ENCODE assay signal across 16 cellular contexts in the genomic region with DNA sequence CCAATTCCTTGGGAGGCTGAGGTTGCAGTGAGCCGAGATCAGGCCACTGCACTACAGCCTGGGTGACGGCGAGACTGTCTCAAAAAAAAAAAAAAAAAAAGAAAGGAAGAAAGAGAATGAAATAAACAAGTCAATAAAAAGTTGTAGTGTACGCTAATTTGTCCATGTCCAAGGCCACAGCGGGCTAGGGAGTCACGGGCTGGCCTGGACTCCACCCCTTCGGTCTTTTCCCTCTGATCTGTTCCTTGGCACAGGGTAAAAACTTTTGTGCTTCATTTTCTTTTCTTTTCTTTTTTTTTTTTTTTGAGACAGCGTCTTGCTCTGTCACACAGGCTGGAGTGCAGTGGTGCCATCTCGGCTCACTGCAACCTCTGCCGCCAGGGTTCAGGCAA. TPM values are rescaled to one million over a fixed set of nuclear protein-coding genes. Genes with fewer than 3 reads are reported as not detected.
DNase-seq lines count a peak whose midpoint lies in the region; ATAC-seq and TF ChIP-seq lines count a peak whose summit lies in the region.
"Had no signal": no experiment of that assay in that cellular context is flagged by ENCODE, and none has a peak within 500 bp of the region (broad histone marks: within the 10 kb centered on the region; RNA-seq: fewer than 3 reads in every experiment).

No MANE protein-coding gene starts in this region.

- peaks cover 24% of the 10 kb centered on the region for H3K4me1 Mint-ChIP-seq in CD8-positive, alpha-beta T cell (ENCODE audit: low read depth)
- H3K4me1 Mint-ChIP-seq in nephron progenitor cell = peaks cover 5% of the 10 kb centered on the region

- H3K27me3 ChIP-seq in CD8-positive, alpha-beta T cell (ENCODE audit: insufficient read depth, low read length) = no peaks in the 10 kb centered on the region
- no peaks in the 10 kb centered on the region for H3K27me3 ChIP-seq in body of pancreas
- no peaks in the 10 kb centered on the region for H3K27me3 ChIP-seq in testis
- H3K27me3 ChIP-seq: foreskin keratinocyte had no signal

- peak overlapping the region; percentile 37 for H3K27ac Mint-ChIP-seq in CD8-positive, alpha-beta T cell
- peak overlapping the region; percentile 64 for H3K27ac Mint-ChIP-seq in nephron progenitor cell

- no peak for DNase-seq in CD8-positive, alpha-beta T cell
- DNase-seq in body of pancreas = peak in 2 of 4 donors; percentile 38 to 48
- no peak for DNase-seq in nephron progenitor cell
- DNase-seq in testis = peak; percentile 78
- no peak for DNase-seq in DMS79 (lab: John Stamatoyannopoulos, UW)
- no peak for DNase-seq in pons (ENCODE audit: low spot score)
- DNase-seq: activated gamma-delta T cell, foreskin keratinocyte had no signal

- intact Hi-C loops in CD8-positive, alpha-beta T cell (cut with DNase I, micrococcal nuclease) = no loop called here
- intact Hi-C loops in body of pancreas (cut with DNase I) = loop anchor here (5.0 kb wide), 1 partner anchor 48 kb away; no protein-coding TSS in a partner anchor
- intact Hi-C loops in testis (cut with DNase I; ENCODE audit: low total_unique reads) = loop anchor here (10.0 kb wide), 1 partner anchor 46 kb away; no protein-coding TSS in a partner anchor

- ATAC-seq in CD8-positive, alpha-beta T cell = peak; percentile 7
- ATAC-seq in body of pancreas (peak; percentile 48), GM18505 (IDR thresholded peaks at IDR 0.05; ENCODE audit: unreplicated experiment) (no peak)

- H3K27me3 Mint-ChIP-seq in CD8-positive, alpha-beta T cell (ENCODE audit: low read depth) = no peaks in the 10 kb centered on the region
- no peaks in the 10 kb centered on the region for H3K27me3 Mint-ChIP-seq in nephron progenitor cell (ENCODE audit: low read depth, poor library complexity)
- H3K27me3 Mint-ChIP-seq: naive thymus-derived CD8-positive, alpha-beta T cell; T-cell had no signal

- peaks cover 11% of the 10 kb centered on the region for H3K4me1 ChIP-seq in CD8-positive, alpha-beta T cell (ENCODE audit: insufficient read depth, low read length)
- H3K4me1 ChIP-seq in body of pancreas (peaks cover 15% of the 10 kb centered on the region), testis (peaks cover 25% of the 10 kb centered on the region)
- H3K4me1 ChIP-seq: foreskin keratinocyte had no signal

- POLR2A ChIA-PET in CD8-positive, alpha-beta T cell (lab: Charles Lee) = interaction anchor here (0.7 to 4.0 kb wide), 4 partner anchors 9 to 23 kb away, joined by 3 to 17 read pairs (median 5); no protein-coding TSS in a partner anchor

- H3K9me3 Mint-ChIP-seq in CD8-positive, alpha-beta T cell = no peaks in the 10 kb centered on the region
- H3K9me3 Mint-ChIP-seq in nephron progenitor cell = no peaks in the 10 kb centered on the region
- H3K9me3 Mint-ChIP-seq: naive thymus-derived CD8-positive, alpha-beta T cell; T-cell had no signal

- TF ChIP-seq POLR2A in body of pancreas (IDR thresholded peaks at IDR 0.05) (no peak), testis (IDR thresholded peaks at IDR 0.05) (no peak), GM18505 (IDR thresholded peaks at IDR 0.05; ENCODE audit: borderline replicate concordance, extremely low read depth, insufficient read depth, insufficient read length) (no peak)

- no peak overlapping the region for H3K4me3 Mint-ChIP-seq in CD8-positive, alpha-beta T cell
- H3K4me3 Mint-ChIP-seq in nephron progenitor cell = no peak overlapping the region
- H3K4me3 Mint-ChIP-seq: T-cell had no signal

- CTCF ChIA-PET in CD8-positive, alpha-beta T cell (lab: Charles Lee) = interaction anchor here (0.5 to 5.1 kb wide), 22 partner anchors 8 to 252 kb away, joined by 3 to 49 read pairs (median 6); no protein-coding TSS in a partner anchor

- H3K9me3 ChIP-seq in CD8-positive, alpha-beta T cell (ENCODE audit: low read length) = no peaks in the 10 kb centered on the region
- H3K9me3 ChIP-seq in body of pancreas = no peaks in the 10 kb centered on the region
- no peaks in the 10 kb centered on the region for H3K9me3 ChIP-seq in testis
- H3K9me3 ChIP-seq: psoas muscle had no signal

- no peak overlapping the region for H3K4me3 ChIP-seq in CD8-positive, alpha-beta T cell (ENCODE audit: low read depth, low read length)
- H3K4me3 ChIP-seq in body of pancreas = no peak overlapping the region
- no peak overlapping the region for H3K4me3 ChIP-seq in testis
- H3K4me3 ChIP-seq: PC-9, psoas muscle, skin epidermis had no signal

- peaks cover 45% of the 10 kb centered on the region for H3K36me3 Mint-ChIP-seq in CD8-positive, alpha-beta T cell
- H3K36me3 Mint-ChIP-seq in nephron progenitor cell (ENCODE audit: low read depth) = peaks cover 31% of the 10 kb centered on the region

- 54 to 68% methylated on average over 10 of the region's 10 CpGs for WGBS in body of pancreas, 2 donors
- 39 to 64% methylated on average over 10 of the region's 10 CpGs for WGBS in testis, 2 donors

- TF ChIP-seq CTCF in CD8-positive, alpha-beta T cell (IDR thresholded peaks at IDR 0.05) = no peak
- TF ChIP-seq CTCF in body of pancreas (IDR thresholded peaks at IDR 0.05) (no peak), nephron progenitor cell (IDR thresholded peaks at IDR 0.05) (no peak), testis (IDR thresholded peaks at IDR 0.05) (no peak)

- H3K27ac ChIP-seq in CD8-positive, alpha-beta T cell (ENCODE audit: low read depth, low read length) = no peak overlapping the region
- H3K27ac ChIP-seq in body of pancreas (peak overlapping the region in 2 of 4 donors; percentile 15 to 41), testis (peak overlapping the region; percentile 64 to 71)
- H3K27ac ChIP-seq: epithelial cell of prostate, foreskin keratinocyte, PC-9, psoas muscle had no signal

- H3K36me3 ChIP-seq in CD8-positive, alpha-beta T cell (ENCODE audit: insufficient read depth, low read length) = peaks cover 23% of the 10 kb centered on the region
- H3K36me3 ChIP-seq in body of pancreas (replicated peaks in 1 of 2; ENCODE audit: insufficient read depth in 1 of 2, low read depth in 2 of 2) (peaks cover 5 to 7% of the 10 kb centered on the region in 2 donors), testis (ENCODE audit: low read depth, missing control alignments) (no peaks in the 10 kb centered on the region)

RNA-seq across cellular contexts. Expression of a gene that starts 19.4 kb away (rescaled TPM):
- 100 to 1,000 TPM; 453 to 455 TPM for total RNA-seq in CD8-positive, alpha-beta T cell
- total RNA-seq in body of pancreas = 100 to 1,000 TPM; 180 to 273 TPM
- 100 to 1,000 TPM in 1 of 2 donors, 10 to 100 TPM in 1; 93.0 to 103 TPM for total RNA-seq in testis
- 76.5 TPM for polyA plus RNA-seq in testis (ENCODE audit: insufficient read depth, low read depth, low replicate concordance)

RNA-seq across cellular contexts. Expression of a gene that starts 25.7 kb away (rescaled TPM):
- total RNA-seq in CD8-positive, alpha-beta T cell = 10 to 100 TPM; 76.7 to 80.0 TPM
- 10 to 100 TPM; 11.7 to 22.1 TPM for total RNA-seq in body of pancreas
- 10 to 100 TPM; 22.8 to 31.6 TPM for total RNA-seq in testis
- 17.8 TPM for polyA plus RNA-seq in testis (ENCODE audit: insufficient read depth, low read depth, low replicate concordance)

RNA-seq across cellular contexts. Expression of a gene that starts 26.3 kb away (rescaled TPM):
- 10 to 100 TPM; 11.9 to 15.3 TPM for total RNA-seq in CD8-positive, alpha-beta T cell
- 1 to 10 TPM; 3.4 to 4.0 TPM for total RNA-seq in body of pancreas
- 100 to 1,000 TPM; 208 to 276 TPM for total RNA-seq in testis
- 796 TPM for polyA plus RNA-seq in testis (ENCODE audit: insufficient read depth, low read depth, low replicate concordance)
- total RNA-seq: Daoy had no signal

RNA-seq across cellular contexts. Expression of a gene that starts 54.9 kb away (rescaled TPM):
- total RNA-seq in CD8-positive, alpha-beta T cell = 10 to 100 TPM; 34.5 to 35.5 TPM
- total RNA-seq in body of pancreas (10 to 100 TPM; 42.3 to 44.8 TPM), testis (100 to 1,000 TPM in 1 of 2 donors, 10 to 100 TPM in 1; 61.1 to 117 TPM)
- polyA plus RNA-seq in testis (ENCODE audit: insufficient read depth, low read depth, low replicate concordance) = 43.2 TPM

Comparison
In these comparisons a context has a peak if more than half of its experiments do, and no peak if none do; other contexts are left out.
1. RNA of a gene that starts 26.3 kb away (total RNA-seq): 208 to 276 TPM in testis; 11.9 to 15.3 TPM in CD8-positive, alpha-beta T cell and 3.4 to 4.0 TPM in body of pancreas; every median in the first group is over 10 times any median in the second.
2. intact Hi-C loops: an anchor here in body of pancreas (5.0 kb wide) and testis (10.0 kb wide); none called in CD8-positive, alpha-beta T cell.